11 cellular contexts compared by ENCODE assay signal in the genomic region with DNA sequence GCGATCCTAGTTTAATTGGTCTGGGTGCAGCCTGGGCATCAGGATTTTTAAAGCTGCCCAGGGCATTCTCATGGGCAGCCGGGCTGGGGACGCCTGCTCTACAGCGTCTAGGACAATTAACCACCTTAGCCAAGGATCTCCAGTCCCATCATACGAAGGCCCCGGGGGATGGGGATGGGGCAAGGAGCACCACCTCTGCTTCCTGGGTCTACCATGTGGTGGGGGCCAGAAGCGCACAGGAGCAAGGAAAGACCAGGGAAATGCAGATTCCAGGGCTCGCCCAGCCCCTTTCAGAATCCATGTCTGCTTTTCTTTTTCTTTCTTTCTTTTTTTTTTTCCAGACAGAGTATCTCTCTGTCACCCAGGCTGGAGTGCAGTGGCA. TPM values are rescaled to one million over a fixed set of nuclear protein-coding genes. Genes with fewer than 3 reads are reported as not detected.
A peak's percentile ranks its signal among the peaks of the same experiment; 100 is the strongest.
DNase-seq lines count a peak whose midpoint lies in the region; ATAC-seq, FAIRE-seq and TF ChIP-seq lines count a peak whose summit lies in the region.
"Had no signal": no experiment of that assay in that cellular context is flagged by ENCODE, and none has a peak within 500 bp of the region (broad histone marks: within the 10 kb centered on the region; RNA-seq: fewer than 3 reads in every experiment).

No MANE protein-coding gene starts in this region.

- TF ChIP-seq RAD21 in A549 (conservative IDR thresholded peaks at IDR 0.05 in 1 of 2, IDR thresholded peaks at IDR 0.05 in 1 of 2): no peak
- TF ChIP-seq RAD21 in HCT116 (IDR thresholded peaks at IDR 0.05; ENCODE audit: low read depth): no peak

- H3K9me3 ChIP-seq in A549: no peaks in the 10 kb centered on the region
- no peaks in the 10 kb centered on the region for H3K9me3 ChIP-seq in HCT116 (ENCODE audit: control insufficient read depth in 1 of 2, insufficient read depth in 1 of 2, low read depth in 1 of 2, low read length in 2 of 2)
- H3K9me3 ChIP-seq in adipocyte (ENCODE audit: control insufficient read depth, low read length): no peaks in the 10 kb centered on the region
- H3K9me3 ChIP-seq in kidney (ENCODE audit: control insufficient read depth in 1 of 2, low read length in 2 of 2): no peaks in the 10 kb centered on the region
- H3K9me3 ChIP-seq: testis had no signal

- intact Hi-C loops in HCT116 (cut with micrococcal nuclease) (loop anchor here (5.0 kb wide), 1 partner anchor 976 kb away; no protein-coding TSS in a partner anchor), kidney (cut with DNase I) (no loop called here)

- CTCF ChIA-PET in A549 (lab: Yijun Ruan, JAX) (interaction anchor here (0.5 to 10.5 kb wide), 39 partner anchors 8 to 1139 kb away, joined by 3 to 154 read pairs (median 4); a partner anchor contains a TSS), HCT116 (lab: Charles Lee) (interaction anchor here (0.7 to 5.2 kb wide), 8 partner anchors 10 to 278 kb away, joined by 3 to 37 read pairs (median 3); no protein-coding TSS in a partner anchor)

- WGBS in A549 (ENCODE audit: missing lambda C conversion rate): 57% methylated on average over 8 of the region's 8 CpGs

- no peak for DNase-seq in A549 (ENCODE audit: low read depth in 1 of 2, low spot score in 1 of 2)
- no peak for DNase-seq in HCT116 (ENCODE audit: low read depth, low spot score)
- no peak for DNase-seq in adipocyte (ENCODE audit: low read depth)
- peak; percentile 49 for DNase-seq in kidney
- DNase-seq in GDM1 (lab: John Stamatoyannopoulos, UW): no peak
- DNase-seq: NCI-H1436 treated with DMSO at 0.1 percent for 48 hours had no signal

- peak overlapping the region; percentile 33; the same call in 2 of the 3 replicates for H3K4me3 ChIP-seq in A549
- no peak overlapping the region for H3K4me3 ChIP-seq in HCT116 (replicated peaks in 1 of 2; ENCODE audit: low read depth in 1 of 2, low read length in 2 of 2)
- no peak overlapping the region for H3K4me3 ChIP-seq in adipocyte (ENCODE audit: low read length)
- H3K4me3 ChIP-seq in kidney (ENCODE audit: low read length in 2 of 2): peak overlapping the region; percentile 44 to 57
- H3K4me3 ChIP-seq: testis had no signal

- H2AFZ ChIP-seq in HCT116 (ENCODE audit: low read depth, low read length, poor library complexity, severe bottlenecking): no peak overlapping the region

- H3K79me2 ChIP-seq in HCT116 (ENCODE audit: insufficient read depth, low read length): no peaks in the 10 kb centered on the region

- H3K4me2 ChIP-seq in A549 (peak overlapping the region; percentile 86), HCT116 (ENCODE audit: low read length) (peak overlapping the region; percentile 54)

- RAD21 ChIA-PET in HCT116 (lab: Charles Lee; ENCODE audit: low non-redundant PET in 1 of 2, low total read pairs in 2 of 2, uncharacterized antibody in 2 of 2, unreplicated experiment in 2 of 2): interaction anchor here in 1 of 2 experiments (1.2 kb wide), 1 partner anchor 21 kb away, joined by 5 read pairs; no protein-coding TSS in a partner anchor

- H3K9ac ChIP-seq in HCT116 (ENCODE audit: low read length) (no peak overlapping the region), adipocyte (ENCODE audit: low read length) (peak overlapping the region; percentile 1), kidney (ENCODE audit: low read length in 2 of 2) (peak overlapping the region in 1 of 2 donors; percentile 4)

- FAIRE-seq in A549 (lab: Jason Lieb, UNC): no peak
- FAIRE-seq in kidney (lab: Jason Lieb, UNC): no peak

- H3K4me1 ChIP-seq in A549 (peaks cover 24% of the 10 kb centered on the region), HCT116 (ENCODE audit: control insufficient read depth in 1 of 2, insufficient read depth in 2 of 2, low read length in 2 of 2) (peaks cover 17 to 22% of the 10 kb centered on the region in 2 experiments), adipocyte (ENCODE audit: control insufficient read depth, insufficient read depth, low read length) (peaks cover 15% of the 10 kb centered on the region), kidney (ENCODE audit: control insufficient read depth in 1 of 2, insufficient read depth in 1 of 2, low read depth in 1 of 2, low read length in 2 of 2) (peaks cover 5 to 9% of the 10 kb centered on the region in 2 donors)

- BruUV-seq in HCT116 (replicated peaks; lab: Mats Ljungman, UMichigan): no TSS peak

- H4K20me1 ChIP-seq in HCT116 (ENCODE audit: insufficient read depth): no peaks in the 10 kb centered on the region

- POLR2A ChIA-PET in A549 (lab: Yijun Ruan, JAX): interaction anchor here (0.9 kb wide), 1 partner anchor 14 kb away, joined by 3 read pairs; no protein-coding TSS in a partner anchor
- POLR2A ChIA-PET in HCT116 (lab: Charles Lee): interaction anchor here (0.7 to 1.6 kb wide), 2 partner anchors 95 to 209 kb away, joined by 3 read pairs; a partner anchor contains a TSS

- H3K27me3 ChIP-seq in HCT116 (ENCODE audit: insufficient read depth, low read length) (no peaks in the 10 kb centered on the region), adipocyte (replicated peaks; ENCODE audit: control insufficient read depth, insufficient read depth, low read length) (no peaks in the 10 kb centered on the region)
- H3K27me3 ChIP-seq: testis had no signal

- no peaks in the 10 kb centered on the region; a peak in 1 of 4 replicates for H3K36me3 ChIP-seq in HCT116 (ENCODE audit: control insufficient read depth in 1 of 2, insufficient read depth in 2 of 2, low read length in 2 of 2)
- peaks cover 60% of the 10 kb centered on the region for H3K36me3 ChIP-seq in adipocyte (ENCODE audit: control insufficient read depth, insufficient read depth, low read length, severe bottlenecking)
- H3K36me3 ChIP-seq in kidney (ENCODE audit: control insufficient read depth in 1 of 2, insufficient read depth in 2 of 2, low read length in 2 of 2): peaks cover 0 to 4% of the 10 kb centered on the region in 2 donors

- H3K27ac ChIP-seq in A549 (peak overlapping the region; percentile 66 to 73), HCT116 (ENCODE audit: low read depth, low read length) (no peak overlapping the region), kidney (ENCODE audit: low read depth in 2 of 2, low read length in 2 of 2) (peak overlapping the region in 1 of 2 donors; percentile 32)
- H3K27ac ChIP-seq: testis had no signal

- peak; percentile 15 to 39; a peak in 4 of 6 replicates for ATAC-seq in A549
- no peak for ATAC-seq in HCT116
- ATAC-seq in HG03442 (IDR thresholded peaks at IDR 0.05; ENCODE audit: unreplicated experiment): no peak
- ATAC-seq in GM19455 (IDR thresholded peaks at IDR 0.05; ENCODE audit: unreplicated experiment): no peak
- ATAC-seq in HG02938 (IDR thresholded peaks at IDR 0.05; ENCODE audit: unreplicated experiment): no peak

- TF ChIP-seq CTCF in A549 (IDR thresholded peaks at IDR 0.05) (no peak), HCT116 (IDR thresholded peaks at IDR 0.05 in 2 of 3, conservative IDR thresholded peaks at IDR 0.05 in 1 of 3; ENCODE audit: borderline replicate concordance in 1 of 3, insufficient read depth in 1 of 3, low read depth in 2 of 3, low read length in 2 of 3) (no peak), kidney (IDR thresholded peaks at IDR 0.05; ENCODE audit: borderline replicate concordance, extremely low read depth, insufficient read depth) (no peak)

- H3K9me2 ChIP-seq in HCT116 (ENCODE audit: insufficient read depth): no peaks in the 10 kb centered on the region

- TF ChIP-seq EP300 in A549 (IDR thresholded peaks at IDR 0.05): no peak

- no peak for TF ChIP-seq POLR2A in A549 (IDR thresholded peaks at IDR 0.05; ENCODE audit: low read length)
- TF ChIP-seq POLR2A in HCT116 (IDR thresholded peaks at IDR 0.05; ENCODE audit: borderline replicate concordance, extremely low read depth, insufficient read depth, insufficient read length): no peak

TF ChIP-seq in A549, 52 proteins besides CTCF, POLR2A, EP300 and RAD21 (continues in another document):
- no peak for TF ChIP-seq HOXA7 (CRISPR knock-in tag; IDR thresholded peaks at IDR 0.05)
- TF ChIP-seq PHF8 (IDR thresholded peaks at IDR 0.05; ENCODE audit: borderline replicate concordance, low read depth): no peak
- no peak for TF ChIP-seq CEBPB (IDR thresholded peaks at IDR 0.05)
- TF ChIP-seq HDAC2 (IDR thresholded peaks at IDR 0.05): no peak
- no peak for TF ChIP-seq ZC3H11A (IDR thresholded peaks at IDR 0.05)
- TF ChIP-seq, protein P1, sequence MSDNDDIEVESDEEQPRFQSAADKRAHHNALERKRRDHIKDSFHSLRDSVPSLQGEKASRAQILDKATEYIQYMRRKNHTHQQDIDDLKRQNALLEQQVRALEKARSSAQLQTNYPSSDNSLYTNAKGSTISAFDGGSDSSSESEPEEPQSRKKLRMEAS (IDR thresholded peaks at IDR 0.05): no peak
- TF ChIP-seq EHF (CRISPR knock-in tag; IDR thresholded peaks at IDR 0.05): no peak
- TF ChIP-seq KDM5A (IDR thresholded peaks at IDR 0.05): no peak

TF ChIP-seq in HCT116, 20 proteins besides CTCF, POLR2A, EP300 and RAD21 (continues in another document):
- TF ChIP-seq JUND (IDR thresholded peaks at IDR 0.05) (no peak), POLR2AphosphoS5 (IDR thresholded peaks at IDR 0.05; ENCODE audit: low read depth, low read length) (no peak), YY1 (IDR thresholded peaks at IDR 0.05; ENCODE audit: extremely low read depth, insufficient replicate concordance, low read depth, low read length) (no peak), EZH2phosphoT487 (IDR thresholded peaks at IDR 0.05; ENCODE audit: borderline replicate concordance) (no peak), EZH2 (IDR thresholded peaks at IDR 0.05) (no peak)

RNA-seq across cellular contexts. Expression of a gene that starts 29.3 kb away (rescaled TPM):
- polyA plus RNA-seq in A549 (2011; rRNA removed) (8.9 and 12.9 TPM in 2 replicates), A549 (2017; fragmentation: RNase III; extraction: RNeasy Plus Mini Kit Qiagen cat#74134 plus additional on column Dnase treatment) (11.5 to 12.5 TPM (median 12.3 TPM) in 3 replicates), kidney (ENCODE audit: insufficient read depth, low read depth, low replicate concordance) (9.1 TPM)
- polyA plus RNA-seq in A549 (2012; cell fraction: cytosol; rRNA removed): 5.8 and 7.4 TPM in 2 replicates
- polyA plus RNA-seq in A549 (2012; cell fraction: nucleus; rRNA removed): 13.9 and 15.8 TPM in 2 replicates
- polyA minus RNA-seq in A549 (2011; rRNA and poly(A)+ RNA removed): 22.2 and 28.2 TPM in 2 replicates
- total RNA-seq in HCT116 (2021; ENCODE audit: unreplicated experiment) (31.1 TPM), kidney (68.0 TPM)
- polyA plus RNA-seq in HCT116 (2012): 13.4 and 16.6 TPM in 2 replicates

RNA-seq across cellular contexts. Expression of a gene that starts 30.1 kb away (rescaled TPM):
- polyA plus RNA-seq in A549 (2011; rRNA removed): 4.3 and 5.9 TPM in 2 replicates
- 5.2 and 5.8 TPM in 2 replicates for polyA plus RNA-seq in A549 (2012; cell fraction: cytosol; rRNA removed)
- polyA plus RNA-seq in A549 (2012; cell fraction: nucleus; rRNA removed): 15.3 and 16.1 TPM in 2 replicates
- polyA plus RNA-seq in A549 (2017; fragmentation: RNase III; extraction: RNeasy Plus Mini Kit Qiagen cat#74134 plus additional on column Dnase treatment): 8.2 to 12.6 TPM (median 11.3 TPM) in 3 replicates
- polyA minus RNA-seq in A549 (2011; rRNA and poly(A)+ RNA removed): 5.4 and 9.5 TPM in 2 replicates
- 10.3 TPM for total RNA-seq in HCT116 (2021; ENCODE audit: unreplicated experiment)
- 3.4 and 3.6 TPM in 2 replicates for polyA plus RNA-seq in HCT116 (2012)
- 22.6 TPM for total RNA-seq in kidney
- polyA plus RNA-seq in kidney (ENCODE audit: insufficient read depth, low read depth, low replicate concordance): 5.1 TPM
- polyA plus RNA-seq: immature natural killer cell had no signal

Comparison
In these comparisons a context has a peak if more than half of its experiments do, and no peak if none do; other contexts are left out.
1. ATAC-seq: peak in A549 (2 of 2); none in HCT116 (single experiment), HG03442 (single experiment), GM19455 (single experiment) and HG02938 (single experiment).
2. H3K4me3 ChIP-seq: peak in A549 (single experiment) and kidney (2 of 2); none in HCT116 (0 of 2) and adipocyte (single experiment).